ENCODE assay signal across 16 cellular contexts in the genomic region with DNA sequence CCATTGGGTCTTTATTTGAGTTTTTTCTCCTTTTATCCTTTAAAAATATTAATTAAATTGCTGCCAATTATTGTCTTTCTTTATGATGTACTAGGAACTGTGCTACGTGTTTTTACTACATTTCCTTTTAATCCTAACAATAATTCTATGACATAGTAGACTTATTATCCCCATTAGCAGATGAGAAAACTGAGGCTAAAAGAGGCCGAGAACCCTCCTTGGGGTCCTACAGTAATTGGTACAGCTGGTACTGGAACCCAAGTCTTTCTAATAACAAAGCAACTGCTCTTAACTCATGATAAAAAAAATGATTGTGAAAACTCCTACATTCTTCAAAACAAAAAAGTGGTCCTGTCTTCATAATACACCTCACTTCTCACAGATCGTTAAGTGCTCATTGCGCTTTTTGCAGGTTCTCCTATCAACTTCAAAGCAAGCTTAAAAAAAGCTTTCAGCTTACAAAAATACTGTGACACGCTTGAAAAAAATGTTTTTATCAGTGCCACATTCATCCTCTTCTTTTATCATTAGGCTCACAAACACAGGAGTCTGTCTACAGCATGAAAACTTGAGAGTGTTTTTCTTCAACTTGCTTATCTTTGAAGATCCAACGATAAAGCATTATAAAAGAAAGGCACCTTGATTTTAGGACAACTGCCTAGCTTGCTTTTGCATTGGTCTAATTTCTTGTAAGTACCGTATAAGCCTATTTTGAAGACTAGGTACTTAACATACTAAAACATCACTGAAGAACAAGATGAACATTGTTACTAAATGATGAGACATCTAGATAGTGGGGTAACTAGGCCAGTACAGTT. TPM values are rescaled to one million over a fixed set of nuclear protein-coding genes. Genes with fewer than 3 reads are reported as not detected.
DNase-seq lines count a peak whose midpoint lies in the region; ATAC-seq, FAIRE-seq and TF ChIP-seq lines count a peak whose summit lies in the region.
"Had no signal": no experiment of that assay in that cellular context is flagged by ENCODE, and none has a peak within 500 bp of the region (broad histone marks: within the 10 kb centered on the region; RNA-seq: fewer than 3 reads in every experiment).

No MANE protein-coding gene starts in this region.

- TF ChIP-seq POLR2A in H54 (IDR thresholded peaks at IDR 0.05; ENCODE audit: low read depth, low read length) = no peak

- H3K36me3 ChIP-seq in colonic mucosa = no peaks in the 10 kb centered on the region
- H3K36me3 ChIP-seq in WERI-Rb-1 = no peaks in the 10 kb centered on the region
- H3K36me3 ChIP-seq: cardiac muscle cell, left ventricle myocardium inferior had no signal

- H3K27ac Mint-ChIP-seq in activated CD8-positive, alpha-beta T cell treated with anti-CD3 and anti-CD28 coated beads for 36 hours = peak overlapping the region; percentile 96
- H3K27ac Mint-ChIP-seq in immature natural killer cell = peak overlapping the region; percentile 77 to 96 (median 94)

- POLR2A ChIA-PET in activated CD8-positive, alpha-beta T cell treated with anti-CD3 and anti-CD28 coated beads for 36 hours (lab: Charles Lee) = interaction anchor here (0.7 to 18.3 kb wide), 9 partner anchors 9 to 115 kb away, joined by 3 to 202 read pairs (median 5); a partner anchor contains a TSS

- H3K9me3 ChIP-seq in colonic mucosa (no peaks in the 10 kb centered on the region), WERI-Rb-1 (ENCODE audit: severe bottlenecking) (no peaks in the 10 kb centered on the region)
- H3K9me3 ChIP-seq: left ventricle myocardium inferior had no signal

- no peak overlapping the region for H3K4me3 ChIP-seq in colonic mucosa
- H3K4me3 ChIP-seq in WERI-Rb-1 (ENCODE audit: low read depth, low read length) = no peak overlapping the region
- H3K4me3 ChIP-seq: cardiac muscle cell, left ventricle myocardium inferior had no signal

- ATAC-seq in activated CD4-positive, CD25-positive, alpha-beta regulatory T cell treated with anti-CD3 and anti-CD28 coated beads, Interleukin-2, amount 50 U/mL, for 24 hours = peak; percentile 12 to 15
- no peak for ATAC-seq in activated CD8-positive, alpha-beta T cell treated with anti-CD3 and anti-CD28 coated beads for 36 hours

- no peak for TF ChIP-seq CTCF in activated CD8-positive, alpha-beta T cell treated with anti-CD3 and anti-CD28 coated beads for 36 hours (IDR thresholded peaks at IDR 0.05)
- TF ChIP-seq CTCF in colonic mucosa (IDR thresholded peaks at IDR 0.05) (no peak), WERI-Rb-1 (IDR thresholded peaks at IDR 0.05; ENCODE audit: low read depth, low read length) (no peak)

- peak overlapping the region; percentile 72 for H3K4me3 Mint-ChIP-seq in activated CD8-positive, alpha-beta T cell treated with anti-CD3 and anti-CD28 coated beads for 36 hours
- H3K4me3 Mint-ChIP-seq in immature natural killer cell = peak overlapping the region in 4 of 5 donors; percentile 41 to 78 (median 56)

- H3K9ac ChIP-seq in colonic mucosa (ENCODE audit: low read depth in 2 of 2, low read length in 2 of 2) = no peak overlapping the region

- H3K27ac ChIP-seq in colonic mucosa = no peak overlapping the region
- no peak overlapping the region for H3K27ac ChIP-seq in WERI-Rb-1
- H3K27ac ChIP-seq: cardiac muscle cell, left ventricle myocardium inferior had no signal

- intact Hi-C loops in activated CD8-positive, alpha-beta T cell treated with anti-CD3 and anti-CD28 coated beads for 36 hours (cut with micrococcal nuclease) = loop anchor here (1.0 kb wide), 1 partner anchor 10 kb away; no protein-coding TSS in a partner anchor
- intact Hi-C loops in colonic mucosa (cut with DNase I) = no loop called here

- no peak for DNase-seq in activated CD4-positive, CD25-positive, alpha-beta regulatory T cell treated with anti-CD3 and anti-CD28 coated beads, Interleukin-2, amount 50 U/mL, for 72 hours
- DNase-seq in H54 (ENCODE audit: insufficient read length, low spot score) (no peak), immature natural killer cell (no peak), NCI-H1048 (lab: John Stamatoyannopoulos, UW) (no peak), colonic mucosa (no peak), WERI-Rb-1 (no peak)
- DNase-seq in activated CD8-positive, alpha-beta T cell treated with anti-CD3 and anti-CD28 coated beads for 36 hours = no peak
- DNase-seq: 8988T, amniotic stem cell, left ventricle myocardium inferior, NCI-H146, NCI-H226, trophoblast cell had no signal

- no peaks in the 10 kb centered on the region for H3K4me1 ChIP-seq in colonic mucosa
- H3K4me1 ChIP-seq: left ventricle myocardium inferior had no signal

- FAIRE-seq in H54 (lab: Jason Lieb, UNC) = peak; percentile 67

- no peaks in the 10 kb centered on the region for H3K9me3 Mint-ChIP-seq in activated CD8-positive, alpha-beta T cell treated with anti-CD3 and anti-CD28 coated beads for 36 hours
- no peaks in the 10 kb centered on the region for H3K9me3 Mint-ChIP-seq in immature natural killer cell

- peaks cover 10% of the 10 kb centered on the region for H3K36me3 Mint-ChIP-seq in activated CD8-positive, alpha-beta T cell treated with anti-CD3 and anti-CD28 coated beads for 36 hours (ENCODE audit: low read depth)
- peaks cover 0 to 12% (median 4%) of the 10 kb centered on the region in 3 donors for H3K36me3 Mint-ChIP-seq in immature natural killer cell

- H3K27me3 Mint-ChIP-seq in activated CD8-positive, alpha-beta T cell treated with anti-CD3 and anti-CD28 coated beads for 36 hours = no peaks in the 10 kb centered on the region
- H3K27me3 Mint-ChIP-seq in immature natural killer cell (ENCODE audit: low read depth in 3 of 3) = no peaks in the 10 kb centered on the region

- H3K27me3 ChIP-seq in colonic mucosa (no peaks in the 10 kb centered on the region), WERI-Rb-1 (ENCODE audit: insufficient read depth, low read depth, severe bottlenecking) (no peaks in the 10 kb centered on the region)
- H3K27me3 ChIP-seq: cardiac muscle cell had no signal

- H3K4me1 Mint-ChIP-seq in activated CD8-positive, alpha-beta T cell treated with anti-CD3 and anti-CD28 coated beads for 36 hours (ENCODE audit: low read depth) = peaks cover 85% of the 10 kb centered on the region
- peaks cover 74 to 95% of the 10 kb centered on the region in 2 donors for H3K4me1 Mint-ChIP-seq in immature natural killer cell

- CTCF ChIA-PET in activated CD8-positive, alpha-beta T cell treated with anti-CD3 and anti-CD28 coated beads for 36 hours (lab: Charles Lee) = interaction anchor here (0.6 to 2.5 kb wide), 14 partner anchors 8 to 96 kb away, joined by 3 to 14 read pairs (median 4); no protein-coding TSS in a partner anchor

RNA-seq across cellular contexts. Expression of a gene that starts 32.4 kb away (rescaled TPM):
- 10 to 100 TPM; 82.8 to 83.0 TPM for total RNA-seq in activated CD8-positive, alpha-beta T cell treated with anti-CD3 and anti-CD28 coated beads for 36 hours
- 100 to 1,000 TPM in 1 of 3 donors, 10 to 100 TPM in 2; 50.6 to 205 (median 80.2) TPM for polyA plus RNA-seq in immature natural killer cell
- total RNA-seq in colonic mucosa = 1 to 10 TPM; 6.1 to 8.6 TPM
- total RNA-seq: cardiac muscle cell, HT1080 had no signal
- polyA plus RNA-seq: cardiac muscle cell had no signal

Comparison
In these comparisons a context has a peak if more than half of its experiments do, and no peak if none do; other contexts are left out.
1. RNA of a gene that starts 32.4 kb away (total RNA-seq): 82.8 to 83.0 TPM in activated CD8-positive, alpha-beta T cell treated with anti-CD3 and anti-CD28 coated beads for 36 hours; 6.1 to 8.6 TPM in colonic mucosa; every median in the first group is over 4 times any median in the second.